18 cellular contexts compared by ENCODE assay signal in the genomic region with DNA sequence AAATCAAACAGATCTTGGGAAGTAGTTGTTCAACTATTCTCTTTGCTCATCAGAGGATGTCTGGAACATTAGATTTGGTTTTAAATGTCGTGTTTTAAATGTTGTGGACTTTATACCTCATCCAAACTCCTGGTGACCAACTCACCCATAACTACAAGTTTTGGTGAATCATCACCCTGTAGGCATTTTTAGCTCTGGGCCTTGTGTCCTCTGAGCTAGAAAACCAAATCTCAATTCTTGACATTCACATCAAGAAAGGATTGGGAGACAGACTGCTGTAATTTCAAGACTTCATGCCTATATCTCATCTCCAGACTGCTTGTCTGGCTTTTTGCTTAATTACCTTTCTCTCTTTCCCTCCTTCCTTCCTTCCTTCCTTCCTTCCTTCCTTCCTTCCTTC.
DNase-seq lines count a peak whose midpoint lies in the region; ATAC-seq and TF ChIP-seq lines count a peak whose summit lies in the region.
"Had no signal": no experiment of that assay in that cellular context is flagged by ENCODE, and none has a peak within 500 bp of the region (broad histone marks: within the 10 kb centered on the region; RNA-seq: fewer than 3 reads in every experiment).

No MANE protein-coding gene starts in this region.

- no peak for TF ChIP-seq CTCF in A673 (conservative IDR thresholded peaks at IDR 0.05; ENCODE audit: low read depth, low read length)
- no peak for TF ChIP-seq CTCF in IMR-90 (conservative IDR thresholded peaks at IDR 0.05; ENCODE audit: low read depth, low read length)
- TF ChIP-seq CTCF in left ventricle myocardium inferior (IDR thresholded peaks at IDR 0.05; ENCODE audit: borderline replicate concordance), result no peak

- no peak overlapping the region for H3K23ac ChIP-seq in IMR-90 (ENCODE audit: low read depth, low read length)

- dilution Hi-C loops in IMR-90 (cut with HindIII; ENCODE audit: low sequenced_read_pairs, unreplicated experiment), result no loop called here

- no peak for TF ChIP-seq POLR2A in IMR-90 (IDR thresholded peaks at IDR 0.05; ENCODE audit: low read depth, low read length)

- in situ Hi-C loops in IMR-90 (cut with MboI; ENCODE audit: low sequenced_read_pairs), result no loop called here

- H3K9me3 ChIP-seq in A673 (ENCODE audit: low read depth, low read length, poor library complexity, severe bottlenecking) (no peaks in the 10 kb centered on the region), IMR-90 (ENCODE audit: control insufficient read depth, insufficient read depth, low read length) (no peaks in the 10 kb centered on the region), adipocyte (ENCODE audit: control insufficient read depth, low read length) (no peaks in the 10 kb centered on the region), left ventricle myocardium inferior (replicated peaks) (no peaks in the 10 kb centered on the region)
- H3K9me3 ChIP-seq: A549, BE2C, BLaER1, Caco-2 had no signal

- H3K4me1 ChIP-seq in A673 (ENCODE audit: insufficient read depth, low read length, poor library complexity, severe bottlenecking) (peaks cover 34% of the 10 kb centered on the region), IMR-90 (ENCODE audit: control insufficient read depth, insufficient read depth, low read length) (no peaks in the 10 kb centered on the region), adipocyte (ENCODE audit: control insufficient read depth, insufficient read depth, low read length) (no peaks in the 10 kb centered on the region), left ventricle myocardium inferior (no peaks in the 10 kb centered on the region)
- H3K4me1 ChIP-seq: A549, BE2C, BLaER1, Caco-2 had no signal

- H3K9ac ChIP-seq in IMR-90 (ENCODE audit: low read depth, low read length) (no peak overlapping the region), adipocyte (ENCODE audit: low read length) (no peak overlapping the region)
- H3K9ac ChIP-seq: BLaER1 had no signal

- WGBS in IMR-90 (ENCODE audit: extremely low coverage in 2 of 2, insufficient read length in 1 of 2), 2 experiments, result no CpG with 5 or more reads among the region's 1 CpG

- H2BK15ac ChIP-seq in IMR-90 (ENCODE audit: low read depth, low read length), result no peak overlapping the region

- ATAC-seq in IMR-90 (ENCODE audit: low read depth), result no peak
- ATAC-seq: A549; CD8-positive, alpha-beta T cell had no signal

- no peak overlapping the region for H2BK5ac ChIP-seq in IMR-90 (ENCODE audit: low read depth, low read length, poor library complexity, severe bottlenecking)

- no peak overlapping the region for H4K8ac ChIP-seq in IMR-90 (ENCODE audit: low read depth in 2 of 2, low read length in 2 of 2)

- H4K5ac ChIP-seq in IMR-90 (ENCODE audit: low read depth, low read length), result no peak overlapping the region

- no peak overlapping the region for H4K91ac ChIP-seq in IMR-90 (ENCODE audit: insufficient read depth, low read depth, low read length)

- CTCF ChIA-PET in A673 (lab: Charles Lee) (interaction anchor here (0.7 to 0.9 kb wide), 3 partner anchors 128 to 616 kb away, joined by 4 to 5 read pairs (median 4); no protein-coding TSS in a partner anchor), IMR-90 (lab: Yijun Ruan, JAX) (no interaction called here)

- H3K4me3 ChIP-seq in A673 (ENCODE audit: low read depth, low read length, poor library complexity, severe bottlenecking) (no peak overlapping the region), IMR-90 (ENCODE audit: insufficient read depth, low read depth, low read length) (no peak overlapping the region), adipocyte (ENCODE audit: low read length) (no peak overlapping the region), left ventricle myocardium inferior (no peak overlapping the region)
- H3K4me3 ChIP-seq: A549, BLaER1 had no signal

- no peak overlapping the region for H2AK5ac ChIP-seq in IMR-90 (ENCODE audit: low read depth, low read length)

- H2BK20ac ChIP-seq in IMR-90 (ENCODE audit: low read depth, low read length), result no peak overlapping the region

- H2AK9ac ChIP-seq in IMR-90 (replicated peaks; ENCODE audit: low read depth, low read length, poor library complexity), result no peak overlapping the region

- H4K20me1 ChIP-seq in IMR-90 (ENCODE audit: insufficient read depth, low read length), result no peaks in the 10 kb centered on the region
- H4K20me1 ChIP-seq: BLaER1 had no signal

- intact Hi-C loops in A673 (cut with micrococcal nuclease; ENCODE audit: unreplicated experiment), result loop anchor here (1.0 to 10.0 kb wide), 6 partner anchors 59 to 657 kb away; no protein-coding TSS in a partner anchor
- intact Hi-C loops in IMR-90 (cut with micrococcal nuclease), result no loop called here
- intact Hi-C loops in left ventricle myocardium inferior (cut with micrococcal nuclease), result no loop called here

- no peak overlapping the region for H3K4ac ChIP-seq in IMR-90 (ENCODE audit: low read depth, low read length)

- H3K4me2 ChIP-seq in IMR-90 (ENCODE audit: low read depth, low read length), result no peak overlapping the region
- H3K4me2 ChIP-seq: A549, BLaER1 had no signal

- no peak overlapping the region for H3K56ac ChIP-seq in IMR-90 (ENCODE audit: extremely low read depth, insufficient read depth, low read length)

- no peak for TF ChIP-seq RAD21 in IMR-90 (IDR thresholded peaks at IDR 0.05; ENCODE audit: low read length)

- H3K27ac ChIP-seq in A673 (ENCODE audit: low read depth, low read length, poor library complexity, severe bottlenecking) (peak overlapping the region; percentile 79), IMR-90 (ENCODE audit: insufficient read depth, low read length) (no peak overlapping the region), left ventricle myocardium inferior (replicated peaks) (no peak overlapping the region)
- H3K27ac ChIP-seq: 22Rv1, A549, BLaER1, C4-2B had no signal

- H3K9me1 ChIP-seq in IMR-90 (ENCODE audit: insufficient read depth, low read length), result no peaks in the 10 kb centered on the region

- no peak overlapping the region for H3K18ac ChIP-seq in IMR-90 (ENCODE audit: low read depth, low read length)

- no peak overlapping the region for H2BK120ac ChIP-seq in IMR-90 (ENCODE audit: low read depth, low read length)

- no peaks in the 10 kb centered on the region for H3K27me3 ChIP-seq in A673 (replicated peaks; ENCODE audit: insufficient read depth, low read depth, low read length, poor library complexity)
- H3K27me3 ChIP-seq in IMR-90 (ENCODE audit: control insufficient read depth, insufficient read depth, low read length), result no peaks in the 10 kb centered on the region
- H3K27me3 ChIP-seq in adipocyte (replicated peaks; ENCODE audit: control insufficient read depth, insufficient read depth, low read length), result no peaks in the 10 kb centered on the region
- H3K27me3 ChIP-seq in left ventricle myocardium inferior (ENCODE audit: low read depth), result no peaks in the 10 kb centered on the region
- H3K27me3 ChIP-seq: BE2C, BLaER1 had no signal

- BruUV-seq in A673 (replicated peaks; lab: Mats Ljungman, UMichigan), result no TSS peak
- no TSS peak for BruUV-seq in IMR-90 (replicated peaks; lab: Mats Ljungman, UMichigan)

- no peak overlapping the region for H3K14ac ChIP-seq in IMR-90 (replicated peaks; ENCODE audit: low read depth, low read length)

- no peaks in the 10 kb centered on the region for H3K79me1 ChIP-seq in IMR-90 (ENCODE audit: low read depth in 1 of 2, low read length in 2 of 2)

- no peaks in the 10 kb centered on the region for H3K36me3 ChIP-seq in A673 (ENCODE audit: insufficient read depth, low read length, poor library complexity, severe bottlenecking)
- no peaks in the 10 kb centered on the region for H3K36me3 ChIP-seq in IMR-90 (ENCODE audit: control insufficient read depth, insufficient read depth, low read length)
- no peaks in the 10 kb centered on the region for H3K36me3 ChIP-seq in adipocyte (ENCODE audit: control insufficient read depth, insufficient read depth, low read length, severe bottlenecking)
- H3K36me3 ChIP-seq in left ventricle myocardium inferior, result no peaks in the 10 kb centered on the region
- H3K36me3 ChIP-seq: BE2C, BLaER1 had no signal

- no peak overlapping the region for H2AFZ ChIP-seq in IMR-90 (replicated peaks; ENCODE audit: low read length, poor library complexity)

- DNase-seq in A673 (ENCODE audit: low spot score) (peak; percentile 85), IMR-90 (peak; percentile 1), adipocyte (ENCODE audit: low read depth) (peak; percentile 5), C1 segment of cervical spinal cord (lab: John Stamatoyannopoulos, UW) (no peak), left ventricle myocardium inferior (no peak)
- no peak for DNase-seq in stimulated activated CD4-positive, alpha-beta T cell treated with anti-CD3 and anti-CD28 coated beads, Interleukin-1b, Interleukin-23, amount 100 ng/mL, for 48 hours
- DNase-seq: ACHN; BE2C; Caco-2; Calu3; CD4-positive, alpha-beta T cell; CD8-positive, alpha-beta T cell; DMS79 treated with DMSO at 0.1 percent for 48 hours; GF-D8 had no signal

- POLR2A ChIA-PET in A673 (lab: Charles Lee; ENCODE audit: low non-redundant PET), result interaction anchor here (0.6 to 0.7 kb wide), 3 partner anchors 221 to 613 kb away, joined by 3 to 33 read pairs (median 7); no protein-coding TSS in a partner anchor
- POLR2A ChIA-PET in IMR-90 (lab: Charles Lee; ENCODE audit: unreplicated experiment), result no interaction called here

TF ChIP-seq in IMR-90, 13 proteins besides CTCF, POLR2A, EP300 and RAD21:
- TF ChIP-seq RCOR1 (IDR thresholded peaks at IDR 0.05; ENCODE audit: insufficient replicate concordance, low read length) (no peak), ELK1 (IDR thresholded peaks at IDR 0.05; ENCODE audit: borderline replicate concordance, low read depth, low read length) (no peak)

Comparison
In these comparisons a context has a peak if more than half of its experiments do, and no peak if none do; other contexts are left out.
1. DNase-seq: peak in A673 (single experiment), IMR-90 (single experiment) and adipocyte (single experiment); none in stimulated activated CD4-positive, alpha-beta T cell treated with anti-CD3 and anti-CD28 coated beads, Interleukin-1b, Interleukin-23, amount 100 ng/mL, for 48 hours (single experiment), C1 segment of cervical spinal cord (0 of 14) and left ventricle myocardium inferior (single experiment).